Comparison of ENCODE assay signal across 8 cellular contexts in the genomic region with DNA sequence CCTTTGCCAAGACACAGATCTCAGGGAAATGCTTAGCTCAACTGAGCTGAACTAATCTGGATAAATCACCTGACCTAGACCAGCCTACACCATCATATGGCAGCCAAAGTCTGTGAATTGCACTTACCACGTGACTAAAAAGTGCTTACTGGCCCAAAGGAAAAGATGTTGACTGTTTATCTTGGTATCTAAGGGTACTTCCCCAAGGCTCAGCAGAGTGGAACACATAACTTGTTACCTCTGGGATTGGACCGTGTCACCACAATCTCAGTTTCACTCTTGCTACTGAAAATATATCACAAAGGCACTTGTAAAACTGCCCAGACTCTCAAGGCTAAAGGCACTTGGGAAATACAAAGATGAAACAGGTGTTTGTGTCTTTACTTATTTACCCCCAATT. TPM values are rescaled to one million over a fixed set of nuclear protein-coding genes. Genes with fewer than 3 reads are reported as not detected.
DNase-seq lines count a peak whose midpoint lies in the region; ATAC-seq and TF ChIP-seq lines count a peak whose summit lies in the region.
"Not testable (repeated sequence)": the region's sequence is repeated elsewhere in the genome, so short reads cannot be mapped to it uniquely, and the experiment has no call there.

No MANE protein-coding gene starts in this region.

- H3K36me3 ChIP-seq in heart right ventricle = not testable (repeated sequence)

- H3K9me3 ChIP-seq in CD4-positive, alpha-beta T cell (ENCODE audit: control insufficient read depth, low read length); heart right ventricle: not testable (repeated sequence)

- H3K36me3 Mint-ChIP-seq in CD4-positive, alpha-beta T cell (ENCODE audit: low read depth); activated T-cell treated with anti-CD3 and anti-CD28 coated beads, Interleukin-2, amount 50 U/mL, for 4 hours (ENCODE audit: insufficient read depth): not testable (repeated sequence)

- not testable (repeated sequence) for H3K9me3 Mint-ChIP-seq in CD4-positive, alpha-beta T cell; activated T-cell treated with anti-CD3 and anti-CD28 coated beads, Interleukin-2, amount 50 U/mL, for 4 hours

- DNase-seq in CD4-positive, alpha-beta T cell; activated T-cell treated with anti-CD3 and anti-CD28 coated beads, Interleukin-2, amount 50 U/mL, for 4 hours; heart right ventricle; sciatic nerve (ENCODE audit: low spot score): not testable (repeated sequence)
- DNase-seq in M059J (ENCODE audit: low read depth) = peak; percentile 23

- H3K27me3 Mint-ChIP-seq in CD4-positive, alpha-beta T cell; activated T-cell treated with anti-CD3 and anti-CD28 coated beads, Interleukin-2, amount 50 U/mL, for 4 hours (ENCODE audit: low read depth): not testable (repeated sequence)

- not testable (repeated sequence) for H3K27ac ChIP-seq in CD4-positive, alpha-beta T cell (ENCODE audit: low read depth, low read length)
- H3K27ac ChIP-seq in heart right ventricle = peak overlapping the region in 1 of 10 donors; percentile 72

- peak; percentile 48 for ATAC-seq in CD4-positive, alpha-beta T cell (ENCODE audit: poor library complexity)
- peak; percentile 94 for ATAC-seq in GM18909 (IDR thresholded peaks at IDR 0.05; ENCODE audit: poor library complexity, unreplicated experiment)
- peak; percentile 91 for ATAC-seq in GM21576 (IDR thresholded peaks at IDR 0.05; ENCODE audit: unreplicated experiment)
- peak; percentile 86 for ATAC-seq in HG03064 (IDR thresholded peaks at IDR 0.05; ENCODE audit: low read depth, unreplicated experiment)
- peak; percentile 83 to 89 for ATAC-seq in activated T-cell treated with anti-CD3 and anti-CD28 coated beads, Interleukin-2, amount 50 U/mL, for 4 hours
- ATAC-seq in heart right ventricle = peak; percentile 52 to 83 (median 65)
- ATAC-seq in sciatic nerve = peak; percentile 81

- intact Hi-C loops in CD4-positive, alpha-beta T cell (cut with DNase I, micrococcal nuclease); heart right ventricle (cut with DNase I); sciatic nerve (cut with DNase I): not testable (repeated sequence)

- POLR2A ChIA-PET in CD4-positive, alpha-beta T cell (lab: Charles Lee) = not testable (repeated sequence)

- H3K27ac Mint-ChIP-seq in CD4-positive, alpha-beta T cell = not testable (repeated sequence)

- H3K4me1 Mint-ChIP-seq in CD4-positive, alpha-beta T cell (ENCODE audit: low read depth) = not testable (repeated sequence)
- peaks cover 24% of the 10 kb centered on the region for H3K4me1 Mint-ChIP-seq in activated T-cell treated with anti-CD3 and anti-CD28 coated beads, Interleukin-2, amount 50 U/mL, for 4 hours (ENCODE audit: low read depth)

- H3K27me3 ChIP-seq in CD4-positive, alpha-beta T cell (ENCODE audit: control insufficient read depth, insufficient read depth, low read length); heart right ventricle: not testable (repeated sequence)

- WGBS in heart right ventricle, 2 donors = 1 to 7% methylated on average over 2 of the region's 2 CpGs

- H3K4me1 ChIP-seq in heart right ventricle = peaks cover 0 to 25% (median 0%) of the 10 kb centered on the region in 9 donors

- H3K4me3 ChIP-seq in heart right ventricle = not testable (repeated sequence)

- not testable (repeated sequence) for H3K4me3 Mint-ChIP-seq in CD4-positive, alpha-beta T cell; activated T-cell treated with anti-CD3 and anti-CD28 coated beads, Interleukin-2, amount 50 U/mL, for 4 hours

- CTCF ChIA-PET in CD4-positive, alpha-beta T cell (lab: Charles Lee) = not testable (repeated sequence)

- not testable (repeated sequence) for TF ChIP-seq CTCF in CD4-positive, alpha-beta T cell (IDR thresholded peaks at IDR 0.05); heart right ventricle (IDR thresholded peaks at IDR 0.05)

RNA-seq across cellular contexts. Expression of gene GOLGA5, which starts 18.8 kb away (rescaled TPM):
- total RNA-seq in CD4-positive, alpha-beta T cell = 1 to 10 TPM; 5.2 to 6.8 TPM
- total RNA-seq in M059J (2014; rRNA removed; shearing (Covaris generic)) = 36.6 and 36.7 TPM in 2 replicates
- 10 to 100 TPM; 12.8 to 16.5 (median 16.4) TPM for total RNA-seq in activated T-cell treated with anti-CD3 and anti-CD28 coated beads, Interleukin-2, amount 50 U/mL, for 4 hours
- total RNA-seq in heart right ventricle = 10 to 100 TPM; 18.5 to 25.5 (median 21.9) TPM
- polyA plus RNA-seq in heart right ventricle = 10 to 100 TPM; 18.6 to 27.7 TPM
- 32.5 TPM for total RNA-seq in sciatic nerve

RNA-seq across cellular contexts. Expression of gene LGMN, which starts 26.9 kb away (rescaled TPM):
- 1 to 10 TPM; 4.5 to 4.9 TPM for total RNA-seq in CD4-positive, alpha-beta T cell
- total RNA-seq in M059J (2014; rRNA removed; shearing (Covaris generic)) = 56.7 and 62.0 TPM in 2 replicates
- total RNA-seq in activated T-cell treated with anti-CD3 and anti-CD28 coated beads, Interleukin-2, amount 50 U/mL, for 4 hours = 1 to 10 TPM; 2.9 to 4.8 (median 3.3) TPM
- total RNA-seq in heart right ventricle = 100 to 1,000 TPM in 5 of 10 donors, 10 to 100 TPM in 5; 82.2 to 211 (median 103) TPM
- 100 to 1,000 TPM in 1 of 2 donors, 10 to 100 TPM in 1; 92.4 to 125 TPM for polyA plus RNA-seq in heart right ventricle
- 118 TPM for total RNA-seq in sciatic nerve
